Comparison of ENCODE assay signal across 24 cellular contexts in genomic region chrX:72271091-72271490, GRCh38. TPM values are rescaled to one million over a fixed set of nuclear protein-coding genes. Genes with fewer than 3 reads are reported as not detected.
DNase-seq lines count a peak whose midpoint lies in the region; ATAC-seq, FAIRE-seq and TF ChIP-seq lines count a peak whose summit lies in the region.
"Had no signal": no experiment of that assay in that cellular context is flagged by ENCODE, and none has a peak within 500 bp of the region (broad histone marks: within the 10 kb centered on the region; RNA-seq: fewer than 3 reads in every experiment).

No MANE protein-coding gene starts in this region.

- H3K4me2 ChIP-seq in HepG2 (ENCODE audit: low read depth, low read length): no peak overlapping the region
- peak overlapping the region; percentile 97; the same call in 1 of the 2 replicates for H3K4me2 ChIP-seq in PC-3 (ENCODE audit: low read length)

- H3K9me2 ChIP-seq in PC-3 (replicated peaks; ENCODE audit: low read length): no peaks in the 10 kb centered on the region

- ATAC-seq in HepG2: peak; percentile 23; the same call in 1 of the 3 replicates
- no peak for ATAC-seq in right lobe of liver
- ATAC-seq in PC-3: no peak
- no peak for ATAC-seq in HG02759 (IDR thresholded peaks at IDR 0.05; ENCODE audit: unreplicated experiment)
- no peak for ATAC-seq in GM18909 (IDR thresholded peaks at IDR 0.05; ENCODE audit: poor library complexity, unreplicated experiment)
- ATAC-seq: Panc1; stimulated activated naive B cell treated with anti-CD40 and anti-IgM and Interleukin-4, amounts not matched to agents 10 μg/mL and 1 μg/mL and 100 μg/mL, for 72 hours had no signal

- H3K27ac Mint-ChIP-seq in chondrocyte (ENCODE audit: unreplicated experiment): peak overlapping the region; percentile 77
- H3K27ac Mint-ChIP-seq: dendritic cell treated with granulocyte-macrophage colony-stimulating factor and Interleukin-4, amounts not matched to agents 40 ng/mL and 50 ng/mL, for 4 days; stimulated activated naive B cell treated with anti-CD40 and anti-IgM and Interleukin-4, amounts not matched to agents 10 μg/mL and 1 μg/mL and 100 μg/mL, for 72 hours had no signal

- H3K4me1 Mint-ChIP-seq in chondrocyte (ENCODE audit: low read depth): peaks cover 71% of the 10 kb centered on the region

- POLR2A ChIA-PET in HepG2 (lab: Yijun Ruan, JAX) (interaction anchor here (0.6 kb wide), 1 partner anchor 24 kb away, joined by 3 read pairs; no protein-coding TSS in a partner anchor), PC-3 (lab: Charles Lee; ENCODE audit: unreplicated experiment) (interaction anchor here (0.7 kb wide), 1 partner anchor 18 kb away, joined by 3 read pairs; no protein-coding TSS in a partner anchor)

- H3K27ac ChIP-seq in HepG2 (ENCODE audit: extremely low read length, insufficient read depth, low read length) (no peak overlapping the region), right lobe of liver (no peak overlapping the region), PC-3 (ENCODE audit: low read length) (0 out of 2 replicates have a peak overlapping the region, but pooled peaks have one; percentile 16)
- H3K27ac ChIP-seq: foreskin keratinocyte, pancreas, thyroid gland had no signal

- FAIRE-seq in HepG2 (lab: Jason Lieb, UNC): no peak
- FAIRE-seq: endothelial cell of umbilical vein, GM18507, pancreas had no signal

- 0 out of 4 replicates have a peak, but pooled peaks of 1 of the 2 experiments have one; percentile 4 for TF ChIP-seq POLR2A in HepG2 (IDR thresholded peaks at IDR 0.05; ENCODE audit: insufficient read depth in 1 of 2, low read depth in 2 of 2, low read length in 2 of 2)
- no peak for TF ChIP-seq POLR2A in right lobe of liver (IDR thresholded peaks at IDR 0.05)

- H2AFZ ChIP-seq in HepG2 (ENCODE audit: low read length) (no peak overlapping the region), PC-3 (ENCODE audit: low read length) (no peak overlapping the region)

- intact Hi-C loops in HepG2 (cut with micrococcal nuclease; ENCODE audit: unreplicated experiment): no loop called here
- intact Hi-C loops in right lobe of liver (cut with DNase I): no loop called here
- intact Hi-C loops in PC-3 (cut with micrococcal nuclease): no loop called here

- H3K36me3 ChIP-seq in HepG2 (replicated peaks in 1 of 2; ENCODE audit: control insufficient read depth in 1 of 2, insufficient read depth in 2 of 2, low read length in 2 of 2) (peaks cover 3 to 36% of the 10 kb centered on the region in 2 experiments), right lobe of liver (peaks cover 15 to 75% (median 49%) of the 10 kb centered on the region in 4 donors), PC-3 (ENCODE audit: low read depth, low read length) (peaks cover 80% of the 10 kb centered on the region)

- TF ChIP-seq CTCF in HepG2 (CRISPR knock-in tag; IDR thresholded peaks at IDR 0.05): no peak
- TF ChIP-seq CTCF in right lobe of liver (IDR thresholded peaks at IDR 0.05): no peak
- no peak for TF ChIP-seq CTCF in PC-3 (conservative IDR thresholded peaks at IDR 0.05; ENCODE audit: low read depth, low read length)
- TF ChIP-seq CTCF in chondrocyte (IDR thresholded peaks at IDR 0.05): no peak

- H3K9ac ChIP-seq in HepG2 (ENCODE audit: insufficient read depth, low read depth, low read length): no peak overlapping the region
- no peak overlapping the region for H3K9ac ChIP-seq in PC-3 (ENCODE audit: low read length)

- TF ChIP-seq EP300 in HepG2 (IDR thresholded peaks at IDR 0.05; ENCODE audit: low read depth in 2 of 2, low read length in 2 of 2): no peak
- no peak for TF ChIP-seq EP300 in HepG2 (CRISPR knock-in tag; IDR thresholded peaks at IDR 0.05; ENCODE audit: borderline replicate concordance)

- TF ChIP-seq RAD21 in HepG2 (CRISPR knock-in tag; IDR thresholded peaks at IDR 0.05): no peak

- CTCF ChIA-PET in HepG2 (lab: Yijun Ruan, JAX; ENCODE audit: low intra/inter-chr PET ratio, low total read pairs): no interaction called here
- CTCF ChIA-PET in PC-3 (lab: Charles Lee): no interaction called here

- BruUV-seq in HepG2 (replicated peaks; lab: Mats Ljungman, UMichigan) (no TSS peak), PC-3 (replicated peaks; lab: Mats Ljungman, UMichigan) (no TSS peak)

- no peaks in the 10 kb centered on the region for H3K9me3 ChIP-seq in HepG2 (ENCODE audit: low read length)
- H3K9me3 ChIP-seq in right lobe of liver: no peaks in the 10 kb centered on the region
- no peaks in the 10 kb centered on the region for H3K9me3 ChIP-seq in PC-3 (ENCODE audit: low read length)
- H3K9me3 ChIP-seq: pancreas, sigmoid colon, thyroid gland had no signal

- DNase-seq in HepG2 (ENCODE audit: low spot score): no peak
- no peak for DNase-seq in right lobe of liver
- no peak for DNase-seq in PC-3
- DNase-seq in chondrocyte (ENCODE audit: low spot score): no peak
- no peak for DNase-seq in NCI-H748 (lab: John Stamatoyannopoulos, UW; ENCODE audit: unreplicated experiment)
- DNase-seq: activated CD4-positive, CD25-positive, alpha-beta regulatory T cell treated with anti-CD3 and anti-CD28 coated beads, Interleukin-2, amount 50 U/mL, for 72 hours; activated CD8-positive, alpha-beta memory T cell treated with anti-CD3 and anti-CD28 coated beads, Interleukin-2, amount 50 U/mL, for 4 hours; activated naive CD4-positive, alpha-beta T cell treated with anti-CD3 and anti-CD28 coated beads, Interleukin-2, amount 50 U/mL, for 16 hours; AML-193; hypothalamus; naive B cell; NCI-H1436 treated with DMSO at 0.1 percent for 48 hours; pancreas; sigmoid colon; stimulated activated naive B cell treated with anti-CD40 and anti-IgM and Interleukin-4, amounts not matched to agents 10 μg/mL and 1 μg/mL and 100 μg/mL, for 72 hours; T1000; thyroid gland had no signal

- H3K9me3 Mint-ChIP-seq in chondrocyte (ENCODE audit: low read depth): no peaks in the 10 kb centered on the region
- H3K9me3 Mint-ChIP-seq: dendritic cell treated with granulocyte-macrophage colony-stimulating factor and Interleukin-4, amounts not matched to agents 40 ng/mL and 50 ng/mL, for 4 days; naive B cell; stimulated activated naive B cell treated with anti-CD40 and anti-IgM and Interleukin-4, amounts not matched to agents 10 μg/mL and 1 μg/mL and 100 μg/mL, for 72 hours had no signal

- H3K79me2 ChIP-seq in HepG2 (ENCODE audit: insufficient read depth, low read length) (peaks cover 19% of the 10 kb centered on the region), PC-3 (ENCODE audit: low read length) (peaks cover 54% of the 10 kb centered on the region)

- H3K4me1 ChIP-seq in HepG2 (ENCODE audit: insufficient read depth, low read length) (peaks cover 35% of the 10 kb centered on the region), right lobe of liver (peaks cover 0 to 7% (median 3%) of the 10 kb centered on the region in 4 donors), PC-3 (ENCODE audit: insufficient read depth, low read length) (peaks cover 54% of the 10 kb centered on the region)

- H3K4me3 Mint-ChIP-seq in chondrocyte (ENCODE audit: unreplicated experiment): no peak overlapping the region
- H3K4me3 Mint-ChIP-seq: dendritic cell treated with granulocyte-macrophage colony-stimulating factor and Interleukin-4, amounts not matched to agents 40 ng/mL and 50 ng/mL, for 4 days; naive B cell had no signal

- WGBS in HepG2 (ENCODE audit: low lambda C conversion rate): 100% methylated on average over 1 of the region's 2 CpGs
- 78% methylated on average over 1 of the region's 2 CpGs for WGBS in right lobe of liver (ENCODE audit: insufficient coverage, low coverage, low lambda C conversion rate, missing lambda C conversion rate)

- H3K27me3 ChIP-seq in HepG2 (ENCODE audit: control insufficient read depth in 1 of 2, insufficient read depth in 2 of 2, low read length in 2 of 2) (no peaks in the 10 kb centered on the region), right lobe of liver (no peaks in the 10 kb centered on the region), PC-3 (ENCODE audit: low read length) (no peaks in the 10 kb centered on the region)
- H3K27me3 ChIP-seq: foreskin keratinocyte, pancreas, sigmoid colon, thyroid gland had no signal

- H3K27me3 Mint-ChIP-seq in chondrocyte (ENCODE audit: low read depth): no peaks in the 10 kb centered on the region
- H3K27me3 Mint-ChIP-seq: dendritic cell treated with granulocyte-macrophage colony-stimulating factor and Interleukin-4, amounts not matched to agents 40 ng/mL and 50 ng/mL, for 4 days; naive B cell; stimulated activated naive B cell treated with anti-CD40 and anti-IgM and Interleukin-4, amounts not matched to agents 10 μg/mL and 1 μg/mL and 100 μg/mL, for 72 hours had no signal

- no peak overlapping the region for H3K4me3 ChIP-seq in HepG2 (replicated peaks in 1 of 3; ENCODE audit: insufficient read depth in 1 of 3, low read depth in 2 of 3, low read length in 3 of 3)
- H3K4me3 ChIP-seq in right lobe of liver: no peak overlapping the region
- no peak overlapping the region for H3K4me3 ChIP-seq in PC-3 (ENCODE audit: low read length)
- H3K4me3 ChIP-seq: pancreas, sigmoid colon, thyroid gland had no signal

- H3K36me3 Mint-ChIP-seq in chondrocyte (ENCODE audit: low read depth): peaks cover 53% of the 10 kb centered on the region

- peaks cover 25% of the 10 kb centered on the region for H3F3A ChIP-seq in PC-3 (ENCODE audit: low read length, unreplicated experiment)

- peaks cover 20% of the 10 kb centered on the region; the same call in 1 of the 2 replicates for H4K20me1 ChIP-seq in HepG2 (ENCODE audit: insufficient read depth, low read length)
- H4K20me1 ChIP-seq in PC-3 (ENCODE audit: low read length): peaks cover 66% of the 10 kb centered on the region

- in situ Hi-C loops in HepG2 (cut with HindIII; ENCODE audit: extremely low pct_ligation_motif_present, low pct_unique_long_range_greater_than_20kb): no loop called here

RNA-seq across cellular contexts. Expression of gene RPS4X, which starts 6.0 kb away (rescaled TPM):
- total RNA-seq in HepG2 (2016; rRNA removed; fragmentation: Illumina TruSeq; extraction: Trizol) (796 and 972 TPM in 2 replicates), right lobe of liver (100 to 1,000 TPM; 227 to 432 (median 340) TPM), PC-3 (2014; rRNA removed) (617 and 780 TPM in 2 replicates), chondrocyte (988 to 1,163 TPM (median 1,016 TPM) in 3 replicates)
- total RNA-seq in HepG2 (2016; cell fraction: cytosol; rRNA removed; fragmentation: Illumina TruSeq; extraction: Trizol; ENCODE audit: low read depth): 1,084 and 1,255 TPM in 2 replicates
- total RNA-seq in HepG2 (2016; cell fraction: insoluble cytoplasmic fraction; rRNA removed; fragmentation: Illumina TruSeq; extraction: Trizol): 778 and 945 TPM in 2 replicates
- 1,905 and 2,048 TPM in 2 replicates for total RNA-seq in HepG2 (2016; cell fraction: membrane; rRNA removed; fragmentation: Illumina TruSeq; extraction: Trizol)
- 275 and 295 TPM in 2 replicates for total RNA-seq in HepG2 (2016; cell fraction: nucleus; rRNA removed; fragmentation: Illumina TruSeq; extraction: Trizol)
- 1,199 and 1,289 TPM in 2 replicates for polyA plus RNA-seq in HepG2 (2011; rRNA removed)
- 1,509 and 1,662 TPM in 2 replicates for polyA plus RNA-seq in HepG2 (2011; cell fraction: cytosol; rRNA removed)
- 301 and 377 TPM in 2 replicates for polyA plus RNA-seq in HepG2 (2011; cell fraction: nucleus; rRNA removed)
- 1,270 and 1,395 TPM in 2 replicates for polyA plus RNA-seq in HepG2 (2012)
- 1,609 and 1,819 TPM in 2 replicates for polyA plus RNA-seq in HepG2 (2016; cell fraction: cytosol; fragmentation: Illumina TruSeq; extraction: Trizol; ENCODE audit: low read depth)
- polyA plus RNA-seq in HepG2 (2016; cell fraction: insoluble cytoplasmic fraction; fragmentation: Illumina TruSeq; extraction: Trizol; ENCODE audit: low read depth): 1,262 and 1,290 TPM in 2 replicates
- 2,384 and 2,506 TPM in 2 replicates for polyA plus RNA-seq in HepG2 (2016; cell fraction: membrane; fragmentation: Illumina TruSeq; extraction: Trizol; ENCODE audit: low read depth)
- 573 and 598 TPM in 2 replicates for polyA plus RNA-seq in HepG2 (2016; cell fraction: nucleus; fragmentation: Illumina TruSeq; extraction: Trizol; ENCODE audit: insufficient read depth, low read depth)
- 414 and 1,377 TPM in 2 replicates for polyA minus RNA-seq in HepG2 (2011; rRNA and poly(A)+ RNA removed; ENCODE audit: low replicate concordance)
- polyA minus RNA-seq in HepG2 (2011; cell fraction: cytosol; rRNA and poly(A)+ RNA removed): 414 and 464 TPM in 2 replicates
- 140 and 217 TPM in 2 replicates for polyA minus RNA-seq in HepG2 (2011; cell fraction: nucleus; rRNA and poly(A)+ RNA removed)

RNA-seq across cellular contexts. Expression of gene ERCC6L, which starts 32.3 kb away (rescaled TPM):
- total RNA-seq in HepG2 (2016; rRNA removed; fragmentation: Illumina TruSeq; extraction: Trizol): 9.5 and 15.6 TPM in 2 replicates
- total RNA-seq in HepG2 (2016; cell fraction: cytosol; rRNA removed; fragmentation: Illumina TruSeq; extraction: Trizol; ENCODE audit: low read depth): 0.51 and 0.53 TPM in 2 replicates
- 8.9 and 15.0 TPM in 2 replicates for total RNA-seq in HepG2 (2016; cell fraction: insoluble cytoplasmic fraction; rRNA removed; fragmentation: Illumina TruSeq; extraction: Trizol)
- total RNA-seq in HepG2 (2016; cell fraction: membrane; rRNA removed; fragmentation: Illumina TruSeq; extraction: Trizol): 2.8 and 3.0 TPM in 2 replicates
- 6.5 and 7.0 TPM in 2 replicates for total RNA-seq in HepG2 (2016; cell fraction: nucleus; rRNA removed; fragmentation: Illumina TruSeq; extraction: Trizol)
- polyA plus RNA-seq in HepG2 (2011; rRNA removed): 0.47 and 0.86 TPM in 2 replicates
- 0.35 and 0.44 TPM in 2 replicates for polyA plus RNA-seq in HepG2 (2011; cell fraction: cytosol; rRNA removed)
- 0.31 and 0.34 TPM in 2 replicates for polyA plus RNA-seq in HepG2 (2011; cell fraction: nucleus; rRNA removed)
- 0.69 and 2.0 TPM in 2 replicates for polyA plus RNA-seq in HepG2 (2012)
- polyA plus RNA-seq in HepG2 (2016; cell fraction: cytosol; fragmentation: Illumina TruSeq; extraction: Trizol; ENCODE audit: low read depth): 0.15 and 0.16 TPM in 2 replicates
- 9.3 and 9.9 TPM in 2 replicates for polyA plus RNA-seq in HepG2 (2016; cell fraction: insoluble cytoplasmic fraction; fragmentation: Illumina TruSeq; extraction: Trizol; ENCODE audit: low read depth)
- 0.56 and 0.79 TPM in 2 replicates for polyA plus RNA-seq in HepG2 (2016; cell fraction: membrane; fragmentation: Illumina TruSeq; extraction: Trizol; ENCODE audit: low read depth)
- 5.2 and 5.3 TPM in 2 replicates for polyA plus RNA-seq in HepG2 (2016; cell fraction: nucleus; fragmentation: Illumina TruSeq; extraction: Trizol; ENCODE audit: insufficient read depth, low read depth)
- polyA minus RNA-seq in HepG2 (2011; rRNA and poly(A)+ RNA removed; ENCODE audit: low replicate concordance): 0.68 and 2.3 TPM in 2 replicates
- polyA minus RNA-seq in HepG2 (2011; cell fraction: cytosol; rRNA and poly(A)+ RNA removed): 1.1 and 1.7 TPM in 2 replicates
- polyA minus RNA-seq in HepG2 (2011; cell fraction: nucleus; rRNA and poly(A)+ RNA removed): 2.2 TPM in 2 replicates
- total RNA-seq in right lobe of liver: under 1 TPM in 4 of 6 experiments, not detected in 2; 0.09 to 0.62 (median 0.30) TPM
- total RNA-seq in PC-3 (2014; rRNA removed): 13.0 and 14.6 TPM in 2 replicates
- 0.82 to 1.9 TPM (median 0.87 TPM) in 3 replicates for total RNA-seq in chondrocyte

RNA-seq across cellular contexts. Expression of gene CITED1, which starts 34.6 kb away (rescaled TPM):
- total RNA-seq in HepG2 (2016; rRNA removed; fragmentation: Illumina TruSeq; extraction: Trizol): not detected in 2 replicates
- not detected in 2 replicates for total RNA-seq in HepG2 (2016; cell fraction: cytosol; rRNA removed; fragmentation: Illumina TruSeq; extraction: Trizol; ENCODE audit: low read depth)
- not detected in 2 replicates for total RNA-seq in HepG2 (2016; cell fraction: insoluble cytoplasmic fraction; rRNA removed; fragmentation: Illumina TruSeq; extraction: Trizol)
- total RNA-seq in HepG2 (2016; cell fraction: membrane; rRNA removed; fragmentation: Illumina TruSeq; extraction: Trizol): 0.34 TPM in 1 of 2 replicates, not detected in the other
- 0.53 TPM in 1 of 2 replicates, not detected in the other for total RNA-seq in HepG2 (2016; cell fraction: nucleus; rRNA removed; fragmentation: Illumina TruSeq; extraction: Trizol)
- polyA plus RNA-seq in HepG2 (2011; rRNA removed): 0.09 TPM in 1 of 2 replicates, not detected in the other
- 0.15 TPM in 1 of 2 replicates, not detected in the other for polyA plus RNA-seq in HepG2 (2011; cell fraction: cytosol; rRNA removed)
- polyA plus RNA-seq in HepG2 (2011; cell fraction: nucleus; rRNA removed): 0.29 TPM in 1 of 2 replicates, not detected in the other
- polyA plus RNA-seq in HepG2 (2012): not detected in 2 replicates
- 0.27 and 0.35 TPM in 2 replicates for polyA plus RNA-seq in HepG2 (2016; cell fraction: cytosol; fragmentation: Illumina TruSeq; extraction: Trizol; ENCODE audit: low read depth)
- polyA plus RNA-seq in HepG2 (2016; cell fraction: insoluble cytoplasmic fraction; fragmentation: Illumina TruSeq; extraction: Trizol; ENCODE audit: low read depth): not detected in 2 replicates
- not detected in 2 replicates for polyA plus RNA-seq in HepG2 (2016; cell fraction: membrane; fragmentation: Illumina TruSeq; extraction: Trizol; ENCODE audit: low read depth)
- polyA plus RNA-seq in HepG2 (2016; cell fraction: nucleus; fragmentation: Illumina TruSeq; extraction: Trizol; ENCODE audit: insufficient read depth, low read depth): 0.77 TPM in 1 of 2 replicates, not detected in the other
- polyA minus RNA-seq in HepG2 (2011; rRNA and poly(A)+ RNA removed; ENCODE audit: low replicate concordance): 0.38 and 1.3 TPM in 2 replicates
- polyA minus RNA-seq in HepG2 (2011; cell fraction: cytosol; rRNA and poly(A)+ RNA removed): not detected in 2 replicates
- polyA minus RNA-seq in HepG2 (2011; cell fraction: nucleus; rRNA and poly(A)+ RNA removed): not detected in 2 replicates
- total RNA-seq in right lobe of liver: not detected
- total RNA-seq in PC-3 (2014; rRNA removed): 0.40 and 1.8 TPM in 2 replicates
- 0.68 to 0.77 TPM (median 0.77 TPM) in 3 replicates for total RNA-seq in chondrocyte
- total RNA-seq: endothelial cell of umbilical vein had no signal
- polyA plus RNA-seq: endothelial cell of umbilical vein had no signal
